In the genomic region with DNA sequence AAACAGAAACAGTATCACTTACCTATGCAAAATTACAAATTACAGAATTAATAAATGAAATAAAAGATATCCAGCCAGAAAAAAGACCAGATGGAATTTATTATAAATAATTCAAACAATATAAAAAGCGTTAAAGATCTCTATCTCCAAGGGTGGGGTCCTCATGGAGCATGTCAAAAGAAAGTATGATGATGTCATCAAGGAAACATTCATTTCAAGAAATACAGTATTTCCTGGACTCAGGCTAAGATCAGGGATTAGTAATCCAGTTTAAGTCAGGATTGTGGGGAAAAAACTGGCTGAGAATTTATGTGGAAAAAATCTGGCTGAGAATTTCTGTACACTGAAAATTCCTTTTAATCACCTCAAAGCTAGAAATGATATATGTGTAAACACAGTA, we compare ENCODE assay signal across 29 cellular contexts.
"Had no signal": no experiment of that assay in that cellular context is flagged by ENCODE, and none has a peak within 500 bp of the region (broad histone marks: within the 10 kb centered on the region; RNA-seq: fewer than 3 reads in every experiment).

No MANE protein-coding gene starts in this region.

- H3K9me3 ChIP-seq: esophagus squamous epithelium, pancreas, prostate gland, sigmoid colon, upper lobe of left lung, vagina had no signal

- H3K36me3 ChIP-seq: esophagus squamous epithelium, gastroesophageal sphincter, pancreas, prostate gland, sigmoid colon, upper lobe of left lung, vagina had no signal

- DNase-seq: activated CD4-positive, alpha-beta T cell treated with anti-CD3 and anti-CD28 coated beads for 36 hours; activated CD4-positive, CD25-positive, alpha-beta regulatory T cell; activated CD8-positive, alpha-beta memory T cell treated with anti-CD3 and anti-CD28 coated beads, Interleukin-2, amount 10 ng/mL, durations not matched to agents 7 days and 5 days; activated CD8-positive, alpha-beta T cell treated with anti-CD3 and anti-CD28 coated beads, Interleukin-2, amount 10 ng/mL, durations not matched to agents 7 days and 5 days; activated naive CD4-positive, alpha-beta T cell; activated T-cell treated with anti-CD3 and anti-CD28 coated beads, Interleukin-2, amount 50 U/mL, for 72 hours; anterior cingulate cortex; dermis blood vessel endothelial cell; effector CD4-positive, alpha-beta T cell; esophagus squamous epithelium; hypothalamus; immature natural killer cell; kidney; naive thymus-derived CD8-positive, alpha-beta T cell; nucleus accumbens; pancreas; retina; sigmoid colon; small intestine; stimulated activated CD4-positive, alpha-beta T cell treated with anti-CD3 and anti-CD28 coated beads, Interleukin-1b, Interleukin-23, amount 100 ng/mL, for 48 hours; stimulated activated CD4-positive, alpha-beta T cell treated with anti-CD3 and anti-CD28 coated beads, Interleukin-4, amount 100 ng/mL, for 4 hours; stimulated activated CD8-positive, alpha-beta memory T cell treated with anti-CD3 and anti-CD28 coated beads, Interleukin-4, amount 100 ng/mL, for 48 hours; stimulated activated naive CD8-positive, alpha-beta T cell treated with anti-CD3 and anti-CD28 coated beads, Interleukin-15, amount 100 ng/mL, for 72 hours; substantia nigra; upper lobe of left lung had no signal

- H3K4me1 ChIP-seq: esophagus squamous epithelium, gastroesophageal sphincter, pancreas, prostate gland, sigmoid colon, upper lobe of left lung, vagina had no signal

- H3K27me3 ChIP-seq: esophagus squamous epithelium, gastroesophageal sphincter, pancreas, sigmoid colon, upper lobe of left lung, vagina had no signal

- H3K27ac ChIP-seq: epithelial cell of prostate, esophagus squamous epithelium, gastroesophageal sphincter, pancreas, prostate gland, sigmoid colon, upper lobe of left lung, vagina had no signal

- H3K4me3 ChIP-seq: esophagus squamous epithelium, gastroesophageal sphincter, pancreas, prostate gland, sigmoid colon, upper lobe of left lung, vagina had no signal
